ENCODE assay signal across 8 cellular contexts in genomic region chr10:3783721-3784432, GRCh38. TPM values are rescaled to one million over a fixed set of nuclear protein-coding genes. Genes with fewer than 3 reads are reported as not detected.
DNase-seq lines count a peak whose midpoint lies in the region; ATAC-seq lines count a peak whose summit lies in the region.

No MANE protein-coding gene starts in this region.

- peak overlapping the region; percentile 98 for H3K27ac Mint-ChIP-seq in stimulated activated naive CD8-positive, alpha-beta T cell treated with anti-CD3 and anti-CD28 coated beads, Interleukin-15, Interleukin-2, amounts not matched to agents 100 ng/mL and 50 ng/mL, for 24 hours
- H3K27ac Mint-ChIP-seq in activated naive CD4-positive, alpha-beta T cell treated with anti-CD3 and anti-CD28 coated beads for 36 hours: peak overlapping the region; percentile 99

- H3K4me3 ChIP-seq in neuron (ENCODE audit: low read length): peak overlapping the region; percentile 82

- peaks cover 54% of the 10 kb centered on the region for H3K4me1 Mint-ChIP-seq in stimulated activated naive CD8-positive, alpha-beta T cell treated with anti-CD3 and anti-CD28 coated beads, Interleukin-15, Interleukin-2, amounts not matched to agents 100 ng/mL and 50 ng/mL, for 24 hours (ENCODE audit: low read depth)
- H3K4me1 Mint-ChIP-seq in activated naive CD4-positive, alpha-beta T cell treated with anti-CD3 and anti-CD28 coated beads for 36 hours (ENCODE audit: low read depth): peaks cover 45% of the 10 kb centered on the region

- H3K4me3 Mint-ChIP-seq in stimulated activated naive CD8-positive, alpha-beta T cell treated with anti-CD3 and anti-CD28 coated beads, Interleukin-15, Interleukin-2, amounts not matched to agents 100 ng/mL and 50 ng/mL, for 24 hours: peak overlapping the region; percentile 95
- H3K4me3 Mint-ChIP-seq in activated naive CD4-positive, alpha-beta T cell treated with anti-CD3 and anti-CD28 coated beads for 36 hours: peak overlapping the region; percentile 96

- CTCF ChIA-PET in activated naive CD4-positive, alpha-beta T cell treated with anti-CD3 and anti-CD28 coated beads for 36 hours (lab: Charles Lee): interaction anchor here (0.6 to 1.3 kb wide), 4 partner anchors 22 to 348 kb away, joined by 3 to 4 read pairs (median 3); no protein-coding TSS in a partner anchor

- no peak for DNase-seq in stimulated activated naive CD8-positive, alpha-beta T cell treated with anti-CD3 and anti-CD28 coated beads, Interleukin-15, Interleukin-2, amounts not matched to agents 100 U/mL and 50 U/mL, for 24 hours
- DNase-seq in NCI-H526 treated with DMSO at 0.1 percent for 48 hours (lab: John Stamatoyannopoulos, UW) (peak; percentile 37), foreskin melanocyte (peak; percentile 59), iPS-NIHi7 (ENCODE audit: extremely low spot score) (no peak)
- peak; percentile 38 for DNase-seq in activated naive CD4-positive, alpha-beta T cell treated with anti-CD3 and anti-CD28 coated beads for 36 hours

- H3K27me3 Mint-ChIP-seq in stimulated activated naive CD8-positive, alpha-beta T cell treated with anti-CD3 and anti-CD28 coated beads, Interleukin-15, Interleukin-2, amounts not matched to agents 100 ng/mL and 50 ng/mL, for 24 hours: no peaks in the 10 kb centered on the region
- H3K27me3 Mint-ChIP-seq in activated naive CD4-positive, alpha-beta T cell treated with anti-CD3 and anti-CD28 coated beads for 36 hours (ENCODE audit: low read depth): no peaks in the 10 kb centered on the region

- no peak overlapping the region for H2AFZ ChIP-seq in neuron (ENCODE audit: low read depth, low read length)

- peaks cover 28% of the 10 kb centered on the region for H3K4me1 ChIP-seq in neuron (ENCODE audit: insufficient read depth, low read length)

- intact Hi-C loops in activated naive CD4-positive, alpha-beta T cell treated with anti-CD3 and anti-CD28 coated beads for 36 hours (cut with micrococcal nuclease): loop anchor here (1.0 to 5.0 kb wide), 12 partner anchors 26 to 557 kb away; no protein-coding TSS in a partner anchor

- peaks cover 56% of the 10 kb centered on the region for H3K36me3 Mint-ChIP-seq in stimulated activated naive CD8-positive, alpha-beta T cell treated with anti-CD3 and anti-CD28 coated beads, Interleukin-15, Interleukin-2, amounts not matched to agents 100 ng/mL and 50 ng/mL, for 24 hours (ENCODE audit: low read depth)
- peaks cover 54% of the 10 kb centered on the region for H3K36me3 Mint-ChIP-seq in activated naive CD4-positive, alpha-beta T cell treated with anti-CD3 and anti-CD28 coated beads for 36 hours (ENCODE audit: low read depth)

- H3K9me3 ChIP-seq in neuron (ENCODE audit: low read length): peaks cover 5% of the 10 kb centered on the region

- no peaks in the 10 kb centered on the region for H3K9me3 Mint-ChIP-seq in stimulated activated naive CD8-positive, alpha-beta T cell treated with anti-CD3 and anti-CD28 coated beads, Interleukin-15, Interleukin-2, amounts not matched to agents 100 ng/mL and 50 ng/mL, for 24 hours
- H3K9me3 Mint-ChIP-seq in activated naive CD4-positive, alpha-beta T cell treated with anti-CD3 and anti-CD28 coated beads for 36 hours: peaks cover 4% of the 10 kb centered on the region

- no peaks in the 10 kb centered on the region for H3K27me3 ChIP-seq in neuron (ENCODE audit: insufficient read depth, low read length)

- no peak for ATAC-seq in stimulated activated naive CD8-positive, alpha-beta T cell treated with anti-CD3 and anti-CD28 coated beads, Interleukin-15, Interleukin-2, amounts not matched to agents 100 U/mL and 50 U/mL, for 24 hours
- ATAC-seq in GM19397 (IDR thresholded peaks at IDR 0.05; ENCODE audit: unreplicated experiment): no peak

- peaks cover 31% of the 10 kb centered on the region for H3K36me3 ChIP-seq in neuron (ENCODE audit: insufficient read depth, low read length)

RNA-seq across cellular contexts. Expression of gene KLF6, which starts 1.1 kb away (rescaled TPM):
- 10 to 100 TPM; 78.9 to 82.1 TPM for total RNA-seq in activated naive CD4-positive, alpha-beta T cell treated with anti-CD3 and anti-CD28 coated beads for 36 hours

Comparison
In these comparisons a context has a peak if more than half of its experiments do, and no peak if none do; other contexts are left out.
1. DNase-seq: peak in NCI-H526 treated with DMSO at 0.1 percent for 48 hours (single experiment), activated naive CD4-positive, alpha-beta T cell treated with anti-CD3 and anti-CD28 coated beads for 36 hours (single experiment) and foreskin melanocyte (single experiment); none in stimulated activated naive CD8-positive, alpha-beta T cell treated with anti-CD3 and anti-CD28 coated beads, Interleukin-15, Interleukin-2, amounts not matched to agents 100 U/mL and 50 U/mL, for 24 hours (single experiment) and iPS-NIHi7 (single experiment).